Comparison of ENCODE assay signal across 9 cellular contexts in the genomic region with DNA sequence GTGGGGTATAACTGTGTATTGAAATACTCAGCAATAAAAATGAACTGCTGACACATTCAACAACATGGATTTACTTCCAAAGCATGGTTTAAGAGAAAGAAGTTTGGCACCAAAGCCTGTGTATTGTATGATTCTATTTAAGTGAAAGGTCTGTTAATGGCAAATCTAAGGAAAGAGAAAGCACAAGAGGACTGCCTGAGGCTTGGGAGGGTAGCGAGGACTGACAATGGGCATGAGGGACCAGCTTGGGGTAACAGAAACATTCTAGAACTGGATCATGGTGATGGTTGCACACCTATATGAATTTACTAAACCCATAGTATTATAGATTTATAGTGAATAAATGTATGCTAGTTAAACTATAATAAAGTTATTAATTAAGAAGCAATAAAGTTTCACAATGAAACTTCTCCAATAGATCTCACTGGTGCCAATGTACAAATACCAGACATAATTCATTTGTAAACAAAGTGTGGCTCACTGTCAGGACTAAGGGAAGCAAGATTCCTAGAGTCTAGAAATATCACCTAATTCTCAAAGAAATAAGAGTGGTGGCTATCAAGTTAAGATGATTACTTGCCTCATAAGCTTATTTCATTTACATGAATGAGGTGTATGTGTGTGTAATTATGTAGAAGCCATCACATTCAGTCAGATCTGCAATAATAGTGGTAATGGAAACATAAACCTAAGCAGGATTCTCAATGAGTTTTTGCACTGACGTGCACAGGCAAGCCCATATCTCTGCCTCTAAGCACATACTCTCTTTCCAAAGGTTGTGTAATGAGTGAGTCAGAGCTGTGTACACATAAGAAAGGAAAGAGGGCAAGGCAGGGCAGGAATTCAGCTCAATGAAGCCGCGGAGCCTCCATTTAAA.
A peak's percentile ranks its signal among the peaks of the same experiment; 100 is the strongest.
DNase-seq lines count a peak whose midpoint lies in the region; ATAC-seq, FAIRE-seq and TF ChIP-seq lines count a peak whose summit lies in the region.
"Had no signal": no experiment of that assay in that cellular context is flagged by ENCODE, and none has a peak within 500 bp of the region (broad histone marks: within the 10 kb centered on the region; RNA-seq: fewer than 3 reads in every experiment).

No MANE protein-coding gene starts in this region.

- H3K9me3 ChIP-seq in cardiac muscle cell (ENCODE audit: low read depth), result no peaks in the 10 kb centered on the region

- no peak for ATAC-seq in GM21526 (IDR thresholded peaks at IDR 0.05; ENCODE audit: low FRiP score, unreplicated experiment)

- no peaks in the 10 kb centered on the region for H3K4me1 ChIP-seq in cardiac muscle cell (ENCODE audit: low read depth)

- intact Hi-C loops in cardiac septum (cut with DNase I), result no loop called here

- H3K27me3 ChIP-seq in cardiac muscle cell, result no peaks in the 10 kb centered on the region

- H3K4me3 ChIP-seq in cardiac muscle cell (no peak overlapping the region), coronary artery (no peak overlapping the region)

- H3K36me3 ChIP-seq in cardiac muscle cell, result no peaks in the 10 kb centered on the region

- no peak overlapping the region for H3K27ac ChIP-seq in cardiac muscle cell
- peak overlapping the region in 1 of 2 donors; percentile 13 for H3K27ac ChIP-seq in coronary artery
- H3K27ac ChIP-seq: HL-60 had no signal

- DNase-seq in cardiac muscle cell (ENCODE audit: low read depth in 1 of 2, low spot score in 1 of 2), result peak; percentile 27 to 97
- no peak for DNase-seq in cardiac septum (ENCODE audit: low spot score)
- DNase-seq in SHP77 treated with DMSO at 0.1 percent for 48 hours (lab: John Stamatoyannopoulos, UW), result peak; percentile 91
- DNase-seq in effector CD8-positive, alpha-beta T cell (lab: John Stamatoyannopoulos, UW), result no peak
- DNase-seq in coronary artery (ENCODE audit: low spot score), result no peak
- DNase-seq in midbrain (lab: John Stamatoyannopoulos, UW), result no peak

- peak; percentile 100 for FAIRE-seq in islet of Langerhans (lab: Jason Lieb, UNC)

- TF ChIP-seq CTCF in cardiac muscle cell (IDR thresholded peaks at IDR 0.05; ENCODE audit: low read depth, low read length) (no peak), coronary artery (IDR thresholded peaks at IDR 0.05) (no peak)

Comparison
In these comparisons a context has a peak if more than half of its experiments do, and no peak if none do; other contexts are left out.
1. DNase-seq: peak in cardiac muscle cell (2 of 2) and SHP77 treated with DMSO at 0.1 percent for 48 hours (single experiment); none in cardiac septum (single experiment), effector CD8-positive, alpha-beta T cell (single experiment), coronary artery (single experiment) and midbrain (single experiment).